Comparison of ENCODE assay signal across 8 cellular contexts in the genomic region with DNA sequence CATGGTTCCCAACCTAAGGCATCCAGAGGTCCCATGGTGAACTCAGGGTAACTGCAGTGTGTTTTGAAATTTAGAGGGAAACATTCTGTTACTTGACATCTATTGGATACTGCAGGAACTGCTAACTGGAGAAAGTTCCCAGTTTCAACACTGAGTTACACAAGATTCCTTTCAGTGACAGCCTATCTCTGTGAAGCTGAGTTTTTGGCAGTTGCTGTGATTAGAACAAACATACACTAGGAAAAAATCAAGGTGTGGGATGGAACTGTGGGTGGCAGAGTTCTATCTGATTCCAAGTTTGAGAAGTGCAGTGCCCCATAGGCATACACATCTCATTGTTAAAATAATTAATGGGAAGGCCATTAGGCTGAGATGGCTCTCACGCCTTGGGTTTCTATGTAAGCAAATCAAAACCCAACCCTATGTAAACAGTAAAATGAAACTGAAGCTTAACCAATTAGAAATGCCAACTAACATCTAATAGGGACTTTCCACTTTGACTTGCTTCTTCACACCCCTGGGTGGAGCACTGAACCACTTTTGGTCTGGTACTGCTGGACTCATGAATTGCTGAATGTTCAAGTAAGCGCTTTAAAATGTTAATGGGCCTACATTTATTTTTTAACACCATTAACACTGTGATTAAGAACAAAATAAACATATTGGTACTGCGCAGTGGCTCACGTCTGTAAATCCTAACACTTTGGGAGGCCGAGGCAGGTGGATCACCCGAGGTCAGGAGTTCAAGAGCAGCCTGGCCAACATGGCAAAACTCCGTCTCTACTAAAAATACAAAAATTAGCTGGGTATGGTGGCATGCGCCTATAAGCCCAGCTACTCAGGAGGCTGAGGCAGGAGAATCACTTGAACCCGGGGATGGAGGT. TPM values are rescaled to one million over a fixed set of nuclear protein-coding genes. Genes with fewer than 3 reads are reported as not detected.
DNase-seq lines count a peak whose midpoint lies in the region; ATAC-seq, FAIRE-seq and TF ChIP-seq lines count a peak whose summit lies in the region.

No MANE protein-coding gene starts in this region.

- intact Hi-C loops in activated naive CD4-positive, alpha-beta T cell treated with anti-CD3 and anti-CD28 coated beads for 36 hours (cut with micrococcal nuclease), result loop anchor here (1.0 to 2.0 kb wide), 2 partner anchors 155 to 192 kb away; no protein-coding TSS in a partner anchor
- intact Hi-C loops in esophagus muscularis mucosa (cut with DNase I), result no loop called here
- intact Hi-C loops in kidney (cut with DNase I), result no loop called here

- H3K9me3 ChIP-seq in esophagus muscularis mucosa (no peaks in the 10 kb centered on the region), small intestine (ENCODE audit: control insufficient read depth, low read depth) (no peaks in the 10 kb centered on the region), kidney (ENCODE audit: control insufficient read depth in 1 of 2, low read length in 2 of 2) (no peaks in the 10 kb centered on the region)

- H3K4me1 Mint-ChIP-seq in activated naive CD4-positive, alpha-beta T cell treated with anti-CD3 and anti-CD28 coated beads for 36 hours (ENCODE audit: low read depth), result peaks cover 13% of the 10 kb centered on the region

- no peak overlapping the region for H3K4me3 Mint-ChIP-seq in activated naive CD4-positive, alpha-beta T cell treated with anti-CD3 and anti-CD28 coated beads for 36 hours

- H3K9me3 Mint-ChIP-seq in activated naive CD4-positive, alpha-beta T cell treated with anti-CD3 and anti-CD28 coated beads for 36 hours, result no peaks in the 10 kb centered on the region

- H3K27me3 Mint-ChIP-seq in activated naive CD4-positive, alpha-beta T cell treated with anti-CD3 and anti-CD28 coated beads for 36 hours (ENCODE audit: low read depth), result no peaks in the 10 kb centered on the region

- H3K4me3 ChIP-seq in esophagus muscularis mucosa, result peak overlapping the region in 1 of 4 donors; percentile 17
- H3K4me3 ChIP-seq in small intestine (ENCODE audit: low read depth in 1 of 2, low read length in 2 of 2), result no peak overlapping the region
- H3K4me3 ChIP-seq in kidney (ENCODE audit: low read length in 2 of 2), result no peak overlapping the region

- TF ChIP-seq CTCF in esophagus muscularis mucosa (IDR thresholded peaks at IDR 0.05) (peak; percentile 48 to 57 (median 53)), kidney (IDR thresholded peaks at IDR 0.05; ENCODE audit: borderline replicate concordance, extremely low read depth, insufficient read depth) (no peak)

- H3K36me3 Mint-ChIP-seq in activated naive CD4-positive, alpha-beta T cell treated with anti-CD3 and anti-CD28 coated beads for 36 hours (ENCODE audit: low read depth), result no peaks in the 10 kb centered on the region

- FAIRE-seq in small intestine (lab: Jason Lieb, UNC) (no peak), kidney (lab: Jason Lieb, UNC) (no peak)

- no peak for TF ChIP-seq POLR2A in esophagus muscularis mucosa (IDR thresholded peaks at IDR 0.05; ENCODE audit: low read depth)

- peaks cover 24 to 55% (median 28%) of the 10 kb centered on the region in 4 donors for H3K4me1 ChIP-seq in esophagus muscularis mucosa
- peaks cover 2 to 10% of the 10 kb centered on the region in 2 donors for H3K4me1 ChIP-seq in small intestine (ENCODE audit: control insufficient read depth in 2 of 2, insufficient read depth in 1 of 2, low read depth in 1 of 2, low read length in 1 of 2)
- peaks cover 0 to 2% of the 10 kb centered on the region in 2 donors for H3K4me1 ChIP-seq in kidney (ENCODE audit: control insufficient read depth in 1 of 2, insufficient read depth in 1 of 2, low read depth in 1 of 2, low read length in 2 of 2)

- H3K36me3 ChIP-seq in esophagus muscularis mucosa, result no peaks in the 10 kb centered on the region
- no peaks in the 10 kb centered on the region for H3K36me3 ChIP-seq in small intestine (ENCODE audit: control insufficient read depth in 2 of 2, insufficient read depth in 2 of 2, low read length in 2 of 2)
- H3K36me3 ChIP-seq in kidney (ENCODE audit: control insufficient read depth in 1 of 2, insufficient read depth in 2 of 2, low read length in 2 of 2), result no peaks in the 10 kb centered on the region

- TF ChIP-seq EP300 in esophagus muscularis mucosa (IDR thresholded peaks at IDR 0.05), result no peak

- no peaks in the 10 kb centered on the region for H3K27me3 ChIP-seq in esophagus muscularis mucosa
- no peaks in the 10 kb centered on the region for H3K27me3 ChIP-seq in small intestine (ENCODE audit: control insufficient read depth in 2 of 2, insufficient read depth in 2 of 2, low read length in 2 of 2)

- CTCF ChIA-PET in activated naive CD4-positive, alpha-beta T cell treated with anti-CD3 and anti-CD28 coated beads for 36 hours (lab: Charles Lee), result interaction anchor here (0.9 to 1.9 kb wide), 2 partner anchors 28 to 45 kb away, joined by 4 to 5 read pairs; no protein-coding TSS in a partner anchor

- DNase-seq in activated naive CD4-positive, alpha-beta T cell treated with anti-CD3 and anti-CD28 coated beads for 36 hours, result peak; percentile 46
- no peak for DNase-seq in activated naive CD4-positive, alpha-beta T cell treated with anti-CD3 and anti-CD28 coated beads, Interleukin-2, amount 50 U/mL, for 16 hours
- DNase-seq in NCI-H2196 treated with DMSO at 0.1 percent for 48 hours (lab: John Stamatoyannopoulos, UW; ENCODE audit: unreplicated experiment) (peak; percentile 74), esophagus muscularis mucosa (ENCODE audit: extremely low spot score) (no peak), small intestine (peak; percentile 84), kidney (no peak), COLO829 (ENCODE audit: low spot score) (no peak)

- 60% methylated on average over 9 of the region's 9 CpGs for WGBS in esophagus muscularis mucosa
- 36 to 52% (median 43%) methylated on average over 9 of the region's 9 CpGs for WGBS in small intestine, 3 donors

- H3K27ac ChIP-seq in esophagus muscularis mucosa (replicated peaks in 1 of 4) (peak overlapping the region; percentile 61 to 73 (median 64)), small intestine (ENCODE audit: low read depth in 1 of 2, low read length in 1 of 2) (peak overlapping the region in 1 of 2 donors; percentile 29), kidney (ENCODE audit: low read depth in 2 of 2, low read length in 2 of 2) (no peak overlapping the region)

- no peak overlapping the region for H3K27ac Mint-ChIP-seq in activated naive CD4-positive, alpha-beta T cell treated with anti-CD3 and anti-CD28 coated beads for 36 hours

- no peak overlapping the region for H3K9ac ChIP-seq in kidney (ENCODE audit: low read length in 2 of 2)

- peak; percentile 96 for ATAC-seq in HG02798 (IDR thresholded peaks at IDR 0.05; ENCODE audit: poor library complexity, unreplicated experiment)

RNA-seq across cellular contexts. Expression of gene TBC1D7, which starts 55.2 kb away (rescaled TPM):
- total RNA-seq in activated naive CD4-positive, alpha-beta T cell treated with anti-CD3 and anti-CD28 coated beads for 36 hours, result 10 to 100 TPM; 25.4 to 27.1 TPM
- 10 to 100 TPM in 1 of 4 donors, 1 to 10 TPM in 3; 5.5 to 12.5 (median 8.4) TPM for total RNA-seq in esophagus muscularis mucosa
- polyA plus RNA-seq in small intestine, result 10 to 100 TPM; 10.7 to 23.5 (median 13.2) TPM
- total RNA-seq in kidney, result 12.9 TPM
- 39.4 TPM for polyA plus RNA-seq in kidney (ENCODE audit: insufficient read depth, low read depth, low replicate concordance)

Comparison
In these comparisons a context has a peak if more than half of its experiments do, and no peak if none do; other contexts are left out.
1. DNase-seq: peak in activated naive CD4-positive, alpha-beta T cell treated with anti-CD3 and anti-CD28 coated beads for 36 hours (single experiment), NCI-H2196 treated with DMSO at 0.1 percent for 48 hours (single experiment) and small intestine (single experiment); none in activated naive CD4-positive, alpha-beta T cell treated with anti-CD3 and anti-CD28 coated beads, Interleukin-2, amount 50 U/mL, for 16 hours (single experiment), esophagus muscularis mucosa (single experiment), kidney (single experiment) and COLO829 (single experiment).
2. H3K27ac ChIP-seq: peak in esophagus muscularis mucosa (4 of 4); none in kidney (0 of 2).